ENCODE assay signal across 10 cellular contexts in the genomic region with DNA sequence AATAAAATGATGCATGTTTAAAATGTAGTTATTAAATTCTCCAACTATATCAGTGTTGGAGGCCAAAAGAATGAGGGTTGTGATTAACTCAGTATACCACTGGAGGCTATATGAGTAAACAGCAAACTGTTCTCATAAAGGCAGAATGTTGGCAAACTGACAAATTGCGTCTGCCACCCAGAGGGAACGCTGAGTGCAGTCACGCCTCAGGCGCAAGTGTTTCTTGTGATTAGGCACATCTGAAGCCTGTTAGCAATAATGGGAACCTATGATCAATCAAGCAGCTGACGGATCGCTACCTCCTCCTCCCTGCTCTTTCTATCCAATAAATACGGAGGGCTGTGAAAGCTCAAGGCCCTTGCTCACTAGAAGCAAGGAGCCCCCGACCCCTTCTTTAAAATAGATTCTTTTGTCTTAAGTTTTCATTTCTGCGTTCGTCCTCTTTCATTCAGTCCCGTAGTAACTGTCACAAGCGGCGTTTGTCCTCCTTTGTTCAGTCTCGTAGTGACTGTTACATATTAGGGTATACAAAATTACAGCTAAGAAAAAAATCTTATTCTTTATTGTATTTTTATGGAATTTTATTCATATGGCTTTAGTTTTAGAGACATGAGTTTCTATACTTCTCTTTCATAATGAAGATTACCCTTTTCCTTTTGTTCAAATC. TPM values are rescaled to one million over a fixed set of nuclear protein-coding genes. Genes with fewer than 3 reads are reported as not detected.
A peak's percentile ranks its signal among the peaks of the same experiment; 100 is the strongest.
DNase-seq lines count a peak whose midpoint lies in the region; ATAC-seq, FAIRE-seq and TF ChIP-seq lines count a peak whose summit lies in the region.
"Had no signal": no experiment of that assay in that cellular context is flagged by ENCODE, and none has a peak within 500 bp of the region (broad histone marks: within the 10 kb centered on the region; RNA-seq: fewer than 3 reads in every experiment).

No MANE protein-coding gene starts in this region.

- no peaks in the 10 kb centered on the region for H3K27me3 ChIP-seq in right cardiac atrium (ENCODE audit: control insufficient read depth, insufficient read depth)

- H3K27ac Mint-ChIP-seq in mesothelial cell of epicardium, result no peak overlapping the region
- H3K27ac Mint-ChIP-seq: natural killer cell had no signal

- TF ChIP-seq CTCF in VCaP (conservative IDR thresholded peaks at IDR 0.05) (peak; percentile 44), mesothelial cell of epicardium (IDR thresholded peaks at IDR 0.05; ENCODE audit: unreplicated experiment) (no peak)

- no peak overlapping the region for H3K4me3 ChIP-seq in right cardiac atrium (ENCODE audit: low read length)

- WGBS in right cardiac atrium, result 52% methylated on average over 14 of the region's 14 CpGs

- intact Hi-C loops in right cardiac atrium (cut with DNase I), result loop anchor here in 1 of 4 donors (10.0 kb wide), 1 partner anchor 79 kb away; a partner anchor contains a TSS

- no peaks in the 10 kb centered on the region for H3K9me3 ChIP-seq in right cardiac atrium (ENCODE audit: control insufficient read depth, low read length)

- peak overlapping the region; percentile 53 for H3K27ac ChIP-seq in VCaP
- peak overlapping the region; percentile 93 for H3K27ac ChIP-seq in right cardiac atrium (ENCODE audit: low read length)

- ATAC-seq in right cardiac atrium (peak; percentile 48 to 52), GM21390 (IDR thresholded peaks at IDR 0.05; ENCODE audit: unreplicated experiment) (no peak), esophagus mucosa (no peak), GM21515 (IDR thresholded peaks at IDR 0.05; ENCODE audit: unreplicated experiment) (no peak)
- ATAC-seq: natural killer cell had no signal

- peak; percentile 72 for FAIRE-seq in HTR-8/SVneo (lab: Jason Lieb, UNC)

- peaks cover 7% of the 10 kb centered on the region for H3K4me1 Mint-ChIP-seq in mesothelial cell of epicardium
- H3K4me1 Mint-ChIP-seq: CD4-positive, alpha-beta memory T cell; natural killer cell had no signal

- H3K9me3 Mint-ChIP-seq in mesothelial cell of epicardium, result peaks cover 20% of the 10 kb centered on the region
- H3K9me3 Mint-ChIP-seq: natural killer cell had no signal

- no peak overlapping the region for H3K4me3 Mint-ChIP-seq in mesothelial cell of epicardium
- H3K4me3 Mint-ChIP-seq: CD4-positive, alpha-beta memory T cell; natural killer cell had no signal

- no peaks in the 10 kb centered on the region for H3K4me1 ChIP-seq in right cardiac atrium (ENCODE audit: control insufficient read depth, insufficient read depth, low read length)

- H3K27me3 Mint-ChIP-seq in mesothelial cell of epicardium (ENCODE audit: low read depth), result no peaks in the 10 kb centered on the region

- DNase-seq in A172 (ENCODE audit: low spot score) (peak; percentile 75), HTR-8/SVneo (ENCODE audit: insufficient read length, low spot score) (no peak), right cardiac atrium (peak in 1 of 3 donors; percentile 78), mesothelial cell of epicardium (ENCODE audit: low spot score in 2 of 2, unreplicated experiment in 2 of 2) (no peak)
- DNase-seq: CD4-positive, alpha-beta memory T cell; natural killer cell had no signal

- peaks cover 3% of the 10 kb centered on the region for H3K36me3 Mint-ChIP-seq in mesothelial cell of epicardium
- H3K36me3 Mint-ChIP-seq: CD4-positive, alpha-beta memory T cell; natural killer cell had no signal

RNA-seq across cellular contexts. Expression of a gene that starts 16.3 kb away (rescaled TPM):
- 42.2 and 42.4 TPM in 2 replicates for total RNA-seq in A172 (2014; rRNA removed; shearing (Covaris generic))
- total RNA-seq in right cardiac atrium (10 to 100 TPM; 49.9 to 68.1 (median 65.2) TPM), esophagus mucosa (39.4 TPM), mesothelial cell of epicardium (41.0 to 44.3 TPM (median 43.9 TPM) in 3 replicates)
- polyA plus RNA-seq in right cardiac atrium, result 28.3 TPM

Comparison
In these comparisons a context has a peak if more than half of its experiments do, and no peak if none do; other contexts are left out.
1. ATAC-seq: peak in right cardiac atrium (2 of 2); none in GM21390 (single experiment), esophagus mucosa (single experiment) and GM21515 (single experiment).